20 cellular contexts compared by ENCODE assay signal in the genomic region with DNA sequence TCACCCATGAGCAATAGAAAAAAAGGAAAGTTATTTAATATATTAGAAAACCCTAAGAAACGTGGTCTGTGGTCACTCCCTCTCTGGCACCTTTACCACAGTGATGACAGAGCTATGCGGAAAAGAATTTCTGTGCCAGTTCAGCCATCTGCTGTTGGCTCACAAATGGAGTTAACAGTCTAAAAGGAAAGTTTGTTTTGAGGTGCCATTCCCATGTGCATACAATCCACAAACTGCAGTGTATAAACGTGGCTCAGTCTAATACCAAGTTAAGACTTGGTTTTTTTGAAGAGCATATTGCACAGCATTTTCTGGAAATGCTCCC.
DNase-seq lines count a peak whose midpoint lies in the region; ATAC-seq, FAIRE-seq and TF ChIP-seq lines count a peak whose summit lies in the region.
"Had no signal": no experiment of that assay in that cellular context is flagged by ENCODE, and none has a peak within 500 bp of the region (broad histone marks: within the 10 kb centered on the region; RNA-seq: fewer than 3 reads in every experiment).

No MANE protein-coding gene starts in this region.

- WGBS in right lobe of liver (ENCODE audit: insufficient coverage, low coverage, low lambda C conversion rate, missing lambda C conversion rate), result 70% methylated on average over 3 of the region's 3 CpGs
- 34% methylated on average over 3 of the region's 3 CpGs for WGBS in HepG2 (ENCODE audit: low lambda C conversion rate)
- 0% methylated on average over 3 of the region's 3 CpGs for whole genome bisulfite sequencing in mammary epithelial cell (ENCODE audit: low coverage, missing lambda C conversion rate)
- WGBS in small intestine, 3 donors, result 47 to 57% (median 51%) methylated on average over 3 of the region's 3 CpGs

- dilution Hi-C loops in mammary epithelial cell (cut with HindIII; ENCODE audit: low sequenced_read_pairs), result no loop called here

- FAIRE-seq in HepG2 (lab: Jason Lieb, UNC) (no peak), small intestine (lab: Jason Lieb, UNC) (no peak)

- peak in 3 of 4 donors; percentile 24 to 54 (median 29) for ATAC-seq in right lobe of liver
- no peak for ATAC-seq in HepG2
- ATAC-seq: activated CD8-positive, alpha-beta T cell treated with anti-CD3 and anti-CD28 coated beads, Interleukin-2, amount 10 ng/mL, durations not matched to agents 7 days and 5 days; lower lobe of right lung; natural killer cell; stimulated activated naive CD8-positive, alpha-beta T cell treated with anti-CD3 and anti-CD28 coated beads, Interleukin-15, Interleukin-2, amounts not matched to agents 100 U/mL and 50 U/mL, for 24 hours had no signal

- H3K9me3 ChIP-seq in right lobe of liver (no peaks in the 10 kb centered on the region), HepG2 (ENCODE audit: low read length) (peaks cover 21% of the 10 kb centered on the region), mammary epithelial cell (replicated peaks; ENCODE audit: insufficient read depth, low read length) (no peaks in the 10 kb centered on the region), small intestine (ENCODE audit: control insufficient read depth, low read depth) (no peaks in the 10 kb centered on the region)
- H3K9me3 ChIP-seq: lower lobe of right lung, prostate gland had no signal

- H3K9ac ChIP-seq in HepG2 (ENCODE audit: insufficient read depth, low read depth, low read length) (no peak overlapping the region), mammary epithelial cell (ENCODE audit: insufficient read depth, low read length) (no peak overlapping the region)

- no peak overlapping the region for H3K27ac ChIP-seq in right lobe of liver
- H3K27ac ChIP-seq in HepG2 (ENCODE audit: extremely low read length, insufficient read depth, low read length), result no peak overlapping the region
- H3K27ac ChIP-seq in mammary epithelial cell (ENCODE audit: insufficient read depth, low read depth, low read length), result no peak overlapping the region
- no peak overlapping the region for H3K27ac ChIP-seq in small intestine (ENCODE audit: low read depth in 1 of 2, low read length in 1 of 2)
- H3K27ac ChIP-seq: lower lobe of right lung, prostate gland had no signal

- H3K36me3 ChIP-seq in right lobe of liver (no peaks in the 10 kb centered on the region), HepG2 (replicated peaks in 1 of 2; ENCODE audit: control insufficient read depth in 1 of 2, insufficient read depth in 2 of 2, low read length in 2 of 2) (no peaks in the 10 kb centered on the region), mammary epithelial cell (ENCODE audit: insufficient read depth, low read length) (no peaks in the 10 kb centered on the region), small intestine (ENCODE audit: control insufficient read depth in 2 of 2, insufficient read depth in 2 of 2, low read length in 2 of 2) (no peaks in the 10 kb centered on the region)
- H3K36me3 ChIP-seq: lower lobe of right lung, prostate gland had no signal

- no peak overlapping the region for H3K4me3 ChIP-seq in right lobe of liver
- H3K4me3 ChIP-seq in HepG2 (replicated peaks in 1 of 3; ENCODE audit: insufficient read depth in 1 of 3, low read depth in 2 of 3, low read length in 3 of 3), result no peak overlapping the region
- no peak overlapping the region for H3K4me3 ChIP-seq in mammary epithelial cell (replicated peaks in 1 of 3; ENCODE audit: insufficient read depth in 1 of 3, low read depth in 2 of 3, low read length in 3 of 3)
- H3K4me3 ChIP-seq in small intestine (ENCODE audit: low read depth in 1 of 2, low read length in 2 of 2), result no peak overlapping the region
- H3K4me3 ChIP-seq: lower lobe of right lung, prostate gland had no signal

- TF ChIP-seq RAD21 in HepG2 (CRISPR knock-in tag; IDR thresholded peaks at IDR 0.05), result no peak

- CTCF ChIA-PET in HepG2 (lab: Yijun Ruan, JAX; ENCODE audit: low intra/inter-chr PET ratio, low total read pairs), result no interaction called here
- CTCF ChIA-PET in mammary epithelial cell (lab: Charles Lee; ENCODE audit: low non-redundant PET), result no interaction called here

- in situ Hi-C loops in HepG2 (cut with HindIII; ENCODE audit: extremely low pct_ligation_motif_present, low pct_unique_long_range_greater_than_20kb) (no loop called here), mammary epithelial cell (cut with MboI; ENCODE audit: low sequenced_read_pairs in 2 of 2) (no loop called here)

- H3K27me3 ChIP-seq in right lobe of liver, result no peaks in the 10 kb centered on the region
- H3K27me3 ChIP-seq in HepG2 (ENCODE audit: control insufficient read depth in 1 of 2, insufficient read depth in 2 of 2, low read length in 2 of 2), result no peaks in the 10 kb centered on the region
- H3K27me3 ChIP-seq in mammary epithelial cell (ENCODE audit: insufficient read depth, low read length), result no peaks in the 10 kb centered on the region
- H3K27me3 ChIP-seq in small intestine (ENCODE audit: control insufficient read depth in 2 of 2, insufficient read depth in 2 of 2, low read length in 2 of 2), result no peaks in the 10 kb centered on the region

- H3K4me2 ChIP-seq in HepG2 (ENCODE audit: low read depth, low read length), result no peak overlapping the region
- H3K4me2 ChIP-seq in mammary epithelial cell (ENCODE audit: insufficient read depth, low read depth, low read length), result no peak overlapping the region

- H3K79me2 ChIP-seq in HepG2 (ENCODE audit: insufficient read depth, low read length), result no peaks in the 10 kb centered on the region
- H3K79me2 ChIP-seq in mammary epithelial cell (ENCODE audit: insufficient read depth, low read length), result no peaks in the 10 kb centered on the region

- POLR2A ChIA-PET in HepG2 (lab: Yijun Ruan, JAX), result no interaction called here

- H3K4me1 ChIP-seq in right lobe of liver (no peaks in the 10 kb centered on the region), HepG2 (ENCODE audit: insufficient read depth, low read length) (no peaks in the 10 kb centered on the region), mammary epithelial cell (ENCODE audit: insufficient read depth, low read length) (peaks cover 19% of the 10 kb centered on the region), small intestine (ENCODE audit: control insufficient read depth in 2 of 2, insufficient read depth in 1 of 2, low read depth in 1 of 2, low read length in 1 of 2) (no peaks in the 10 kb centered on the region)
- H3K4me1 ChIP-seq: lower lobe of right lung, prostate gland had no signal

- TF ChIP-seq EP300 in HepG2 (IDR thresholded peaks at IDR 0.05; ENCODE audit: low read depth in 2 of 2, low read length in 2 of 2) (no peak), HepG2 (CRISPR knock-in tag; IDR thresholded peaks at IDR 0.05; ENCODE audit: borderline replicate concordance) (no peak)

- TF ChIP-seq CTCF in right lobe of liver (IDR thresholded peaks at IDR 0.05) (no peak), HepG2 (CRISPR knock-in tag; IDR thresholded peaks at IDR 0.05) (no peak), mammary epithelial cell (conservative IDR thresholded peaks at IDR 0.05 in 1 of 2, IDR thresholded peaks at IDR 0.05 in 1 of 2; ENCODE audit: extremely low read depth in 1 of 2, insufficient read depth in 1 of 2, low read depth in 1 of 2, low read length in 2 of 2) (no peak)

- intact Hi-C loops in right lobe of liver (cut with DNase I) (no loop called here), HepG2 (cut with micrococcal nuclease; ENCODE audit: unreplicated experiment) (no loop called here), mammary epithelial cell (cut with micrococcal nuclease) (no loop called here)

- TF ChIP-seq POLR2A in right lobe of liver (IDR thresholded peaks at IDR 0.05) (no peak), HepG2 (IDR thresholded peaks at IDR 0.05; ENCODE audit: insufficient read depth in 1 of 2, low read depth in 2 of 2, low read length in 2 of 2) (no peak)

- BruUV-seq in HepG2 (replicated peaks; lab: Mats Ljungman, UMichigan), result no TSS peak
- BruUV-seq in mammary epithelial cell (replicated peaks; lab: Mats Ljungman, UMichigan), result no TSS peak

- H2AFZ ChIP-seq in HepG2 (ENCODE audit: low read length) (no peak overlapping the region), mammary epithelial cell (ENCODE audit: low read depth, low read length) (peak overlapping the region; percentile 38)

- DNase-seq in right lobe of liver (no peak), HepG2 (ENCODE audit: low spot score) (no peak), mammary epithelial cell (peak; percentile 32), iris pigment epithelial cell (ENCODE audit: low read depth) (peak; percentile 7), NCI-H526 (lab: John Stamatoyannopoulos, UW) (no peak), small intestine (no peak), SIG-M5 treated with dmso at 0.1 percent for 504 hours (lab: John Stamatoyannopoulos, UW; ENCODE audit: unreplicated experiment) (no peak), islet precursor cell (no peak)
- DNase-seq: activated CD8-positive, alpha-beta T cell treated with anti-CD3 and anti-CD28 coated beads, Interleukin-2, amount 10 ng/mL, durations not matched to agents 7 days and 5 days; CD8-positive, alpha-beta memory T cell; effector CD8-positive, alpha-beta T cell; Karpas-422; lower lobe of right lung; natural killer cell; NCI-H1105 treated with DMSO at 0.1 percent for 48 hours; NCI-H2227 treated with DMSO at 0.1 percent for 48 hours; SHP77; stimulated activated CD4-positive, alpha-beta T cell treated with anti-CD3 and anti-CD28 coated beads, Interleukin-15, amount 100 ng/mL, for 24 hours; stimulated activated naive CD8-positive, alpha-beta T cell treated with anti-CD3 and anti-CD28 coated beads, Interleukin-15, Interleukin-2, amounts not matched to agents 100 U/mL and 50 U/mL, for 24 hours had no signal

- H4K20me1 ChIP-seq in HepG2 (ENCODE audit: insufficient read depth, low read length) (no peaks in the 10 kb centered on the region), mammary epithelial cell (ENCODE audit: insufficient read depth, low read length) (no peaks in the 10 kb centered on the region)

TF ChIP-seq in HepG2, 621 proteins besides CTCF, POLR2A, EP300 and RAD21 (continues in another document):
- no peak for TF ChIP-seq ARNT (IDR thresholded peaks at IDR 0.05)
- no peak for TF ChIP-seq RBFOX2 (IDR thresholded peaks at IDR 0.05; ENCODE audit: low read depth, low read length)
- TF ChIP-seq, protein P1, sequence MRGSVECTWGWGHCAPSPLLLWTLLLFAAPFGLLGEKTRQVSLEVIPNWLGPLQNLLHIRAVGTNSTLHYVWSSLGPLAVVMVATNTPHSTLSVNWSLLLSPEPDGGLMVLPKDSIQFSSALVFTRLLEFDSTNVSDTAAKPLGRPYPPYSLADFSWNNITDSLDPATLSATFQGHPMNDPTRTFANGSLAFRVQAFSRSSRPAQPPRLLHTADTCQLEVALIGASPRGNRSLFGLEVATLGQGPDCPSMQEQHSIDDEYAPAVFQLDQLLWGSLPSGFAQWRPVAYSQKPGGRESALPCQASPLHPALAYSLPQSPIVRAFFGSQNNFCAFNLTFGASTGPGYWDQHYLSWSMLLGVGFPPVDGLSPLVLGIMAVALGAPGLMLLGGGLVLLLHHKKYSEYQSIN (CRISPR knock-in tag; IDR thresholded peaks at IDR 0.05; ENCODE audit: borderline replicate concordance), result no peak
- no peak for TF ChIP-seq NR2F6 (IDR thresholded peaks at IDR 0.05)
- TF ChIP-seq NR2F6 (CRISPR knock-in tag; IDR thresholded peaks at IDR 0.05), result no peak
- no peak for TF ChIP-seq NFKBIZ (CRISPR knock-in tag; IDR thresholded peaks at IDR 0.05)
- TF ChIP-seq NCOR1 (IDR thresholded peaks at IDR 0.05; ENCODE audit: borderline replicate concordance, low read length), result no peak
- no peak for TF ChIP-seq BCL6 (CRISPR knock-in tag; IDR thresholded peaks at IDR 0.05)

Comparison
In these comparisons a context has a peak if more than half of its experiments do, and no peak if none do; other contexts are left out.
1. DNase-seq: peak in mammary epithelial cell (single experiment) and iris pigment epithelial cell (single experiment); none in right lobe of liver (0 of 3), HepG2 (single experiment), NCI-H526 (0 of 2), small intestine (single experiment), SIG-M5 treated with dmso at 0.1 percent for 504 hours (single experiment) and islet precursor cell (single experiment).